8 cellular contexts compared by ENCODE assay signal in genomic region chr12:85029456-85029855, GRCh38. TPM values are rescaled to one million over a fixed set of nuclear protein-coding genes. Genes with fewer than 3 reads are reported as not detected.
DNase-seq lines count a peak whose midpoint lies in the region; FAIRE-seq and TF ChIP-seq lines count a peak whose summit lies in the region.

No MANE protein-coding gene starts in this region.

- in situ Hi-C loops in GM23248 (cut with MboI) = loop anchor here (5.0 kb wide), 1 partner anchor 162 kb away; no protein-coding TSS in a partner anchor

- H3K9me2 ChIP-seq in GM23248 (ENCODE audit: insufficient read depth) = no peaks in the 10 kb centered on the region

- H3K27ac ChIP-seq in GM23248 = no peak overlapping the region
- no peak overlapping the region for H3K27ac ChIP-seq in osteoblast (ENCODE audit: low read depth, low read length)

- H3K79me2 ChIP-seq in GM23248 (ENCODE audit: insufficient read depth) (no peaks in the 10 kb centered on the region), osteoblast (ENCODE audit: insufficient read depth, low read length) (no peaks in the 10 kb centered on the region)

- no peaks in the 10 kb centered on the region; the same call in 1 of the 2 replicates for H3K27me3 ChIP-seq in GM23248 (replicated peaks; ENCODE audit: insufficient read depth)
- no peaks in the 10 kb centered on the region for H3K27me3 ChIP-seq in osteoblast (ENCODE audit: insufficient read depth, low read length)

- peak; percentile 11 to 35 for DNase-seq in AML-193 (lab: John Stamatoyannopoulos, UW)
- DNase-seq in GM23248 = peak; percentile 72
- DNase-seq in NCI-H446 (lab: John Stamatoyannopoulos, UW) = peak; percentile 4 to 69
- DNase-seq in cerebellum (ENCODE audit: low spot score) = peak; percentile 28
- DNase-seq in osteoblast (ENCODE audit: insufficient read length, low spot score, missing footprints) = no peak
- no peak for DNase-seq in activated CD4-positive, alpha-beta T cell treated with anti-CD3 and anti-CD28 coated beads for 4 hours
- DNase-seq in activated CD8-positive, alpha-beta memory T cell treated with anti-CD3 and anti-CD28 coated beads for 24 hours = no peak
- DNase-seq in GM12892 (ENCODE audit: insufficient read length) = no peak

- TF ChIP-seq POLR2A in GM12892 (IDR thresholded peaks at IDR 0.05; ENCODE audit: low read depth, low read length) = no peak

- H3K4me2 ChIP-seq in GM23248 (ENCODE audit: unreplicated experiment) (no peak overlapping the region), osteoblast (ENCODE audit: insufficient read depth, low read length) (no peak overlapping the region)

- no peak for FAIRE-seq in GM12892 (lab: Jason Lieb, UNC)

- H2AFZ ChIP-seq in GM23248 = 0 out of 2 replicates have a peak overlapping the region, but pooled peaks have one; percentile 15
- H2AFZ ChIP-seq in osteoblast (ENCODE audit: low read length) = no peak overlapping the region

- H3K4me1 ChIP-seq in GM23248 (ENCODE audit: insufficient read depth) (no peaks in the 10 kb centered on the region), osteoblast (ENCODE audit: insufficient read depth, low read length) (no peaks in the 10 kb centered on the region)

- H3K9me3 ChIP-seq in GM23248 (ENCODE audit: low read depth) = no peaks in the 10 kb centered on the region
- no peaks in the 10 kb centered on the region for H3K9me3 ChIP-seq in osteoblast (ENCODE audit: low read depth, low read length)

- H3F3A ChIP-seq in GM23248 (ENCODE audit: insufficient read depth) = no peaks in the 10 kb centered on the region

- no peaks in the 10 kb centered on the region for H3K36me3 ChIP-seq in GM23248 (ENCODE audit: low read depth)
- H3K36me3 ChIP-seq in osteoblast (ENCODE audit: insufficient read depth, low read length) = no peaks in the 10 kb centered on the region

- H3K9ac ChIP-seq in GM23248 = no peak overlapping the region

- peak; percentile 41 for TF ChIP-seq CTCF in osteoblast (IDR thresholded peaks at IDR 0.05; ENCODE audit: extremely low read depth, low read depth, low read length)

- H4K20me1 ChIP-seq in GM23248 (ENCODE audit: insufficient read depth) (no peaks in the 10 kb centered on the region), osteoblast (ENCODE audit: insufficient read depth, low read length) (no peaks in the 10 kb centered on the region)

- H3K4me3 ChIP-seq in GM23248 = no peak overlapping the region
- H3K4me3 ChIP-seq in osteoblast (ENCODE audit: insufficient read depth, low read length) = no peak overlapping the region

RNA-seq across cellular contexts. Expression of gene TSPAN19, which starts 6.6 kb away (rescaled TPM):
- total RNA-seq in GM23248 (2014; rRNA removed; shearing (Covaris generic)) = not detected in 2 replicates
- 0.23 and 0.38 TPM in 2 replicates for polyA plus RNA-seq in GM23248 (2016; fragmentation: Nextera tagmentation; extraction: Ambion mirVana)
- total RNA-seq in cerebellum (1.9 TPM), osteoblast (not detected in 2 replicates)
- polyA plus RNA-seq in GM12892 (2012; ENCODE audit: missing spikeins) = not detected

RNA-seq across cellular contexts. Expression of gene LRRIQ1, which starts 6.7 kb away (rescaled TPM):
- 0.11 and 0.13 TPM in 2 replicates for total RNA-seq in GM23248 (2014; rRNA removed; shearing (Covaris generic))
- 0.88 and 1.3 TPM in 2 replicates for polyA plus RNA-seq in GM23248 (2016; fragmentation: Nextera tagmentation; extraction: Ambion mirVana)
- total RNA-seq in cerebellum (13.9 TPM), osteoblast (under 0.01 TPM in 1 of 2 replicates, not detected in the other)
- polyA plus RNA-seq in GM12892 (2012; ENCODE audit: missing spikeins) = 0.42 TPM

Comparison
In these comparisons a context has a peak if more than half of its experiments do, and no peak if none do; other contexts are left out.
1. DNase-seq: peak in AML-193 (2 of 2), GM23248 (single experiment), NCI-H446 (2 of 2) and cerebellum (single experiment); none in osteoblast (single experiment), activated CD4-positive, alpha-beta T cell treated with anti-CD3 and anti-CD28 coated beads for 4 hours (0 of 2), activated CD8-positive, alpha-beta memory T cell treated with anti-CD3 and anti-CD28 coated beads for 24 hours (single experiment) and GM12892 (single experiment).
2. RNA of gene LRRIQ1, which starts 6.7 kb away (total RNA-seq): 13.9 TPM in cerebellum (single experiment); 0.11 to 0.13 TPM in GM23248 and under 0.01 TPM in osteoblast; every median in the first group is over 10 times any median in the second.